ENCODE assay signal across 14 cellular contexts in genomic region chr6:90168693-90169131, GRCh38.
DNase-seq lines count a peak whose midpoint lies in the region; ATAC-seq, FAIRE-seq and TF ChIP-seq lines count a peak whose summit lies in the region.
"Had no signal": no experiment of that assay in that cellular context is flagged by ENCODE, and none has a peak within 500 bp of the region (broad histone marks: within the 10 kb centered on the region; RNA-seq: fewer than 3 reads in every experiment).

No MANE protein-coding gene starts in this region.

- H3K9me1 ChIP-seq in IMR-90 (ENCODE audit: insufficient read depth, low read length), result peaks cover 7% of the 10 kb centered on the region

- BruUV-seq in IMR-90 (replicated peaks; lab: Mats Ljungman, UMichigan) (no TSS peak), mammary epithelial cell (replicated peaks; lab: Mats Ljungman, UMichigan) (no TSS peak)

- H3K27ac ChIP-seq in IMR-90 (ENCODE audit: insufficient read depth, low read length) (no peak overlapping the region), mammary epithelial cell (ENCODE audit: insufficient read depth, low read depth, low read length) (peak overlapping the region; percentile 38), left lung (no peak overlapping the region)
- H3K27ac ChIP-seq: SJSA1 had no signal

- no peak overlapping the region for H2AK9ac ChIP-seq in IMR-90 (replicated peaks; ENCODE audit: low read depth, low read length, poor library complexity)

- no peak overlapping the region for H3K9ac ChIP-seq in IMR-90 (ENCODE audit: low read depth, low read length)
- H3K9ac ChIP-seq in mammary epithelial cell (ENCODE audit: insufficient read depth, low read length), result no peak overlapping the region

- dilution Hi-C loops in IMR-90 (cut with HindIII; ENCODE audit: low sequenced_read_pairs, unreplicated experiment) (no loop called here), mammary epithelial cell (cut with HindIII; ENCODE audit: low sequenced_read_pairs) (no loop called here)

- H3K4me1 ChIP-seq in IMR-90 (ENCODE audit: control insufficient read depth, insufficient read depth, low read length) (peaks cover 6% of the 10 kb centered on the region), mammary epithelial cell (ENCODE audit: insufficient read depth, low read length) (peaks cover 11% of the 10 kb centered on the region), left lung (no peaks in the 10 kb centered on the region)

- H2BK15ac ChIP-seq in IMR-90 (ENCODE audit: low read depth, low read length), result no peak overlapping the region

- no peak overlapping the region for H3K18ac ChIP-seq in IMR-90 (ENCODE audit: low read depth, low read length)

- H3K36me3 ChIP-seq in IMR-90 (ENCODE audit: control insufficient read depth, insufficient read depth, low read length) (no peaks in the 10 kb centered on the region), mammary epithelial cell (ENCODE audit: insufficient read depth, low read length) (no peaks in the 10 kb centered on the region), left lung (no peaks in the 10 kb centered on the region)
- H3K36me3 ChIP-seq: SJSA1 had no signal

- WGBS in IMR-90 (ENCODE audit: extremely low coverage in 2 of 2, insufficient read length in 1 of 2), 2 experiments, result no CpG with 5 or more reads among the region's 4 CpGs
- WGBS in mammary epithelial cell (ENCODE audit: low coverage, missing lambda C conversion rate), result 8% methylated on average over 4 of the region's 4 CpGs

- H3K56ac ChIP-seq in IMR-90 (ENCODE audit: extremely low read depth, insufficient read depth, low read length), result no peak overlapping the region

- no peak overlapping the region for H4K5ac ChIP-seq in IMR-90 (ENCODE audit: low read depth, low read length)

- no peak overlapping the region for H3K23ac ChIP-seq in IMR-90 (ENCODE audit: low read depth, low read length)

- H2AFZ ChIP-seq in IMR-90 (replicated peaks; ENCODE audit: low read length, poor library complexity), result no peak overlapping the region
- no peak overlapping the region for H2AFZ ChIP-seq in mammary epithelial cell (ENCODE audit: low read depth, low read length)

- no peak overlapping the region for H3K4me3 ChIP-seq in IMR-90 (ENCODE audit: insufficient read depth, low read depth, low read length)
- no peak overlapping the region for H3K4me3 ChIP-seq in mammary epithelial cell (replicated peaks in 1 of 3; ENCODE audit: insufficient read depth in 1 of 3, low read depth in 2 of 3, low read length in 3 of 3)
- no peak overlapping the region for H3K4me3 ChIP-seq in left lung
- H3K4me3 ChIP-seq: SJSA1 had no signal

- TF ChIP-seq RAD21 in IMR-90 (IDR thresholded peaks at IDR 0.05; ENCODE audit: low read length), result no peak

- in situ Hi-C loops in IMR-90 (cut with MboI; ENCODE audit: low sequenced_read_pairs), result no loop called here
- in situ Hi-C loops in mammary epithelial cell (cut with MboI; ENCODE audit: low sequenced_read_pairs in 2 of 2), result no loop called here

- ATAC-seq in IMR-90 (ENCODE audit: low read depth) (peak; percentile 79), left lung (peak; percentile 37)
- ATAC-seq: natural killer cell treated with Interleukin-12 subunit alpha and Interleukin-12 subunit beta and Interleukin-15 and Interleukin-18, amount 100 ng/mL, for 72 hours; WTC11 had no signal

- no peak overlapping the region for H3K14ac ChIP-seq in IMR-90 (replicated peaks; ENCODE audit: low read depth, low read length)

- no peak overlapping the region for H2BK20ac ChIP-seq in IMR-90 (ENCODE audit: low read depth, low read length)

- H4K20me1 ChIP-seq in IMR-90 (ENCODE audit: insufficient read depth, low read length) (no peaks in the 10 kb centered on the region), mammary epithelial cell (ENCODE audit: insufficient read depth, low read length) (no peaks in the 10 kb centered on the region)

- no peak overlapping the region for H2BK120ac ChIP-seq in IMR-90 (ENCODE audit: low read depth, low read length)

- H3K9me3 ChIP-seq in IMR-90 (ENCODE audit: control insufficient read depth, insufficient read depth, low read length) (no peaks in the 10 kb centered on the region), mammary epithelial cell (replicated peaks; ENCODE audit: insufficient read depth, low read length) (no peaks in the 10 kb centered on the region), left lung (no peaks in the 10 kb centered on the region)
- H3K9me3 ChIP-seq: SJSA1 had no signal

- H3K27me3 ChIP-seq in IMR-90 (ENCODE audit: control insufficient read depth, insufficient read depth, low read length) (no peaks in the 10 kb centered on the region), mammary epithelial cell (ENCODE audit: insufficient read depth, low read length) (no peaks in the 10 kb centered on the region), left lung (no peaks in the 10 kb centered on the region)
- H3K27me3 ChIP-seq: SJSA1 had no signal

- no peak overlapping the region for H2BK5ac ChIP-seq in IMR-90 (ENCODE audit: low read depth, low read length, poor library complexity, severe bottlenecking)

- FAIRE-seq in H54 (lab: Jason Lieb, UNC), result no peak
- FAIRE-seq in frontal cortex (lab: Jason Lieb, UNC), result no peak

- H4K8ac ChIP-seq in IMR-90 (ENCODE audit: low read depth in 2 of 2, low read length in 2 of 2), result no peak overlapping the region

- DNase-seq in AG08395 (ENCODE audit: low spot score) (peak; percentile 31), IMR-90 (peak; percentile 79), mammary epithelial cell (peak; percentile 79), left lung (no peak), H54 (ENCODE audit: insufficient read length, low spot score) (no peak), HuH-7.5 (ENCODE audit: low spot score) (no peak), frontal cortex (ENCODE audit: low spot score in 2 of 2) (no peak), head of caudate nucleus (no peak)
- DNase-seq: C1 segment of cervical spinal cord; NCI-H510A; stimulated activated naive CD4-positive, alpha-beta T cell had no signal

- H2AK5ac ChIP-seq in IMR-90 (ENCODE audit: low read depth, low read length), result no peak overlapping the region

- intact Hi-C loops in IMR-90 (cut with micrococcal nuclease) (no loop called here), mammary epithelial cell (cut with micrococcal nuclease) (loop anchor here (2.0 kb wide), 1 partner anchor 70 kb away; no protein-coding TSS in a partner anchor), left lung (cut with DNase I) (no loop called here), head of caudate nucleus (cut with DNase I) (no loop called here)

- no peaks in the 10 kb centered on the region for H3K79me2 ChIP-seq in mammary epithelial cell (ENCODE audit: insufficient read depth, low read length)

- CTCF ChIA-PET in IMR-90 (lab: Yijun Ruan, JAX) (no interaction called here), mammary epithelial cell (lab: Charles Lee; ENCODE audit: low non-redundant PET) (interaction anchor here (1.1 kb wide), 1 partner anchor 229 kb away, joined by 4 read pairs; no protein-coding TSS in a partner anchor)

- H3K79me1 ChIP-seq in IMR-90 (ENCODE audit: low read depth in 1 of 2, low read length in 2 of 2), result no peaks in the 10 kb centered on the region

- H3K4ac ChIP-seq in IMR-90 (ENCODE audit: low read depth, low read length), result no peak overlapping the region

- POLR2A ChIA-PET in IMR-90 (lab: Charles Lee; ENCODE audit: unreplicated experiment), result no interaction called here

- H4K91ac ChIP-seq in IMR-90 (ENCODE audit: insufficient read depth, low read depth, low read length), result no peak overlapping the region

- TF ChIP-seq POLR2A in IMR-90 (IDR thresholded peaks at IDR 0.05; ENCODE audit: low read depth, low read length), result no peak
- no peak for TF ChIP-seq POLR2A in H54 (IDR thresholded peaks at IDR 0.05; ENCODE audit: low read depth, low read length)

- no peak for TF ChIP-seq CTCF in IMR-90 (conservative IDR thresholded peaks at IDR 0.05; ENCODE audit: low read depth, low read length)
- no peak for TF ChIP-seq CTCF in mammary epithelial cell (conservative IDR thresholded peaks at IDR 0.05 in 1 of 2, IDR thresholded peaks at IDR 0.05 in 1 of 2; ENCODE audit: extremely low read depth in 1 of 2, insufficient read depth in 1 of 2, low read depth in 1 of 2, low read length in 2 of 2)
- TF ChIP-seq CTCF in left lung (IDR thresholded peaks at IDR 0.05), result no peak

- H3K4me2 ChIP-seq in IMR-90 (ENCODE audit: low read depth, low read length) (no peak overlapping the region; the same call in 1 of the 2 replicates), mammary epithelial cell (ENCODE audit: insufficient read depth, low read depth, low read length) (peak overlapping the region; percentile 20)

TF ChIP-seq in IMR-90, 13 proteins besides CTCF, POLR2A, EP300 and RAD21:
- TF ChIP-seq FOS (IDR thresholded peaks at IDR 0.05; ENCODE audit: low read depth, low read length) (0 out of 2 replicates have a peak, but pooled peaks have one; percentile 18), CEBPB (IDR thresholded peaks at IDR 0.05; ENCODE audit: low read depth, low read length) (peak; percentile 53), MAFK (IDR thresholded peaks at IDR 0.05; ENCODE audit: low read depth, low read length) (no peak; the same call in 1 of the 2 replicates)

Comparison
In these comparisons a context has a peak if more than half of its experiments do, and no peak if none do; other contexts are left out.
1. DNase-seq: peak in AG08395 (single experiment), IMR-90 (single experiment) and mammary epithelial cell (single experiment); none in left lung (0 of 2), H54 (single experiment), HuH-7.5 (single experiment), frontal cortex (0 of 2) and head of caudate nucleus (0 of 42).